Comparison of ENCODE assay signal across 19 cellular contexts in the genomic region with DNA sequence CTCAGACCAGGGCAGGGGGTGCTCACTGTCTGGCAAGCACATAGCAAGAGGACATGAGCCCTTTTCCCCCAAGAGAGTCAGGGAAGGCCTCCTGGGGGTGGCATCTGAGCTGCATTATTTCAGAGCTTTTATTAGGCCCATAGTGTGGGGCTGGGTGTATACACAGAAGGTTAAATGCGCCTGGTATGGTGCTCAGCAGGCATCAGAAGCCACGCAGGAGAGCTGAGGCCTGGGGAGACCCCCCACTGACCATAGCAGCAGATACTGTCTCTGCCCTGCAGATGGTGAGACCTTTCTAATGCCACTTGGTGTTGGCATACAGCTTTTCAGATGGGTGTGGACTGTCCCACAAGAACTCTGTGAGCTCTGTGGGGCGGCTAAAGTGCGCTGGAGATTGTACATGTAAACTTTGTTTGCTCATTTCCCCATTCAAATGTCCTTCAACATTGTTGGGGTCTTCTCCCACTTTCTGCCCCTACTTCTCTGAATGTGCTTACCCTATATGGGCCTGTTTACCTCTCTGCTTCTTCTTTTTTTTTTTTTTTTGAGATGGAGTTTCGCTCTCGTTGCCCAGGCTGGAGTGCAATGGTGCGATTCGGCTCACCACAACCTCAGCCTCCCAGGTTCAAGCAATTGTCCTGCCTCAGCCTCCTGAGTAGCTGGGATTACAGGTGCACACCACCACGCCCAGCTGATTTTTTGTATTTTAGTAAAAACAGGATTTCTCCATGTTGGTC.
"Had no signal": no experiment of that assay in that cellular context is flagged by ENCODE, and none has a peak within 500 bp of the region (broad histone marks: within the 10 kb centered on the region; RNA-seq: fewer than 3 reads in every experiment).

No MANE protein-coding gene starts in this region.

- FAIRE-seq: RCC 7860 had no signal

- H3K27me3 ChIP-seq: SJSA1 had no signal

- DNase-seq: KBM-7, NCI-H1048, NCI-H1105, NCI-H1417, NCI-H1436 treated with DMSO at 0.1 percent for 48 hours, NCI-H1694, NCI-H187 treated with DMSO at 0.1 percent for 48 hours, NCI-H2029 treated with DMSO at 0.1 percent for 48 hours, NCI-H2171 treated with DMSO at 0.1 percent for 48 hours, NCI-H345, NCI-H524, NCI-H526 treated with DMSO at 0.1 percent for 48 hours, NCI-H748 treated with DMSO at 0.1 percent for 48 hours, Right ventricle myocardium superior, RPMI8226, SIG-M5 had no signal

- H3K36me3 ChIP-seq: SJSA1 had no signal

- H3K9me3 ChIP-seq: SJSA1 had no signal

- H3K27ac ChIP-seq: SJSA1, SK-N-MC had no signal

- H3K4me3 ChIP-seq: SJSA1, SK-N-MC had no signal
